ENCODE assay signal across 33 cellular contexts in genomic region chr1:5678759-5679158, GRCh38.
"Had no signal": no experiment of that assay in that cellular context is flagged by ENCODE, and none has a peak within 500 bp of the region (broad histone marks: within the 10 kb centered on the region; RNA-seq: fewer than 3 reads in every experiment).

No MANE protein-coding gene starts in this region.

- H3K9me3 ChIP-seq: ascending aorta had no signal

- H3K27me3 ChIP-seq: ascending aorta, cardiac muscle cell had no signal

- DNase-seq: activated B cell treated with CpG ODN at 0.5 μM for 24 hours; activated CD4-positive, alpha-beta memory T cell treated with anti-CD3 and anti-CD28 coated beads, Interleukin-2, amount 10 ng/mL, durations not matched to agents 7 days and 5 days; activated CD4-positive, alpha-beta T cell treated with anti-CD3 and anti-CD28 coated beads for 4 hours; activated CD4-positive, alpha-beta T cell treated with anti-CD3 and anti-CD28 coated beads, Interleukin-2, amount 10 ng/mL, durations not matched to agents 24 days and 14 days; activated CD4-positive, alpha-beta T cell treated with anti-CD3 and anti-CD28 coated beads, Interleukin-2, amount 50 U/mL, for 1 hour; activated CD4-positive, alpha-beta T cell treated with anti-CD3 and anti-CD28 coated beads, Interleukin-2, amount 50 U/mL, for 4 hours; activated CD4-positive, CD25-positive, alpha-beta regulatory T cell treated with anti-CD3 and anti-CD28 coated beads, Interleukin-2, amount 50 U/mL, for 72 hours; activated CD8-positive, alpha-beta memory T cell treated with anti-CD3 and anti-CD28 coated beads for 24 hours; activated CD8-positive, alpha-beta memory T cell treated with anti-CD3 and anti-CD28 coated beads, Interleukin-2, amount 10 ng/mL, durations not matched to agents 7 days and 5 days; activated CD8-positive, alpha-beta memory T cell treated with anti-CD3 and anti-CD28 coated beads, Interleukin-2, amount 50 U/mL, for 48 hours; activated CD8-positive, alpha-beta T cell treated with anti-CD3 and anti-CD28 coated beads, Interleukin-2, amount 10 ng/mL, durations not matched to agents 7 days and 5 days; activated effector memory CD4-positive, alpha-beta T cell treated with Interleukin-2 at 50 U/mL for 16 hours; activated gamma-delta T cell; activated naive CD4-positive, alpha-beta T cell treated with anti-CD3 and anti-CD28 coated beads, Interleukin-2, amount 10 ng/mL, durations not matched to agents 7 days and 5 days; activated naive CD4-positive, alpha-beta T cell treated with Interleukin-2 at 50 U/mL for 16 hours; activated naive CD8-positive, alpha-beta T cell treated with anti-CD3 and anti-CD28 coated beads, Interleukin-2, amount 10 ng/mL, durations not matched to agents 7 days and 5 days; activated naive CD8-positive, alpha-beta T cell treated with anti-CD3 and anti-CD28 coated beads, Interleukin-2, amount 50 U/mL, for 24 hours; activated T-cell treated with anti-CD3 and anti-CD28 coated beads, Interleukin-2, amount 50 U/mL, for 24 hours; activated T-cell treated with anti-CD3 and anti-CD28 coated beads, Interleukin-2, amount 50 U/mL, for 48 hours; amygdala; anterior cingulate cortex; caudate nucleus; T-helper 2 cell; T-helper 9 cell had no signal

- H3K4me1 Mint-ChIP-seq: activated B cell treated with CpG ODN at 0.5 μM for 24 hours; activated CD4-positive, alpha-beta memory T cell treated with anti-CD3 and anti-CD28 coated beads, Interleukin-2, amount 10 ng/mL, durations not matched to agents 7 days and 5 days; activated CD4-positive, alpha-beta T cell treated with anti-CD3 and anti-CD28 coated beads, Interleukin-2, amount 10 ng/mL, durations not matched to agents 24 days and 14 days; activated naive CD4-positive, alpha-beta T cell treated with anti-CD3 and anti-CD28 coated beads, Interleukin-2, amount 10 ng/mL, durations not matched to agents 7 days and 5 days; activated naive CD4-positive, alpha-beta T cell treated with anti-CD3 and anti-CD28 coated beads, Interleukin-2, amount 50 U/mL, for 24 hours; activated naive CD8-positive, alpha-beta T cell treated with anti-CD3 and anti-CD28 coated beads, Interleukin-2, amount 50 U/mL, for 24 hours had no signal

- H3K4me3 ChIP-seq: ascending aorta, cardiac muscle cell, coronary artery had no signal

- H3K36me3 Mint-ChIP-seq: activated naive CD4-positive, alpha-beta T cell treated with anti-CD3 and anti-CD28 coated beads, Interleukin-2, amount 10 ng/mL, durations not matched to agents 7 days and 5 days; activated naive CD8-positive, alpha-beta T cell treated with anti-CD3 and anti-CD28 coated beads, Interleukin-2, amount 10 ng/mL, durations not matched to agents 7 days and 5 days; brain had no signal

- H3K27ac ChIP-seq: ascending aorta, cardiac muscle cell, coronary artery, VCaP had no signal

- H3K27me3 Mint-ChIP-seq: activated CD4-positive, alpha-beta memory T cell treated with anti-CD3 and anti-CD28 coated beads, Interleukin-2, amount 10 ng/mL, durations not matched to agents 7 days and 5 days; activated CD4-positive, alpha-beta T cell treated with anti-CD3 and anti-CD28 coated beads, Interleukin-2, amount 10 ng/mL, durations not matched to agents 24 days and 14 days had no signal

- H3K36me3 ChIP-seq: ascending aorta, cardiac muscle cell had no signal

- H3K27ac Mint-ChIP-seq: activated B cell treated with CpG ODN at 0.5 μM for 24 hours; activated CD4-positive, alpha-beta memory T cell treated with anti-CD3 and anti-CD28 coated beads, Interleukin-2, amount 10 ng/mL, durations not matched to agents 7 days and 5 days; activated CD4-positive, alpha-beta T cell treated with anti-CD3 and anti-CD28 coated beads, Interleukin-2, amount 10 ng/mL, durations not matched to agents 24 days and 14 days; activated CD8-positive, alpha-beta memory T cell treated with anti-CD3 and anti-CD28 coated beads, Interleukin-2, amount 10 ng/mL, durations not matched to agents 7 days and 5 days; activated CD8-positive, alpha-beta T cell treated with anti-CD3 and anti-CD28 coated beads, Interleukin-2, amount 10 ng/mL, durations not matched to agents 7 days and 5 days; activated naive CD4-positive, alpha-beta T cell treated with anti-CD3 and anti-CD28 coated beads, Interleukin-2, amount 10 ng/mL, durations not matched to agents 7 days and 5 days; activated naive CD4-positive, alpha-beta T cell treated with anti-CD3 and anti-CD28 coated beads, Interleukin-2, amount 50 U/mL, for 24 hours; activated naive CD8-positive, alpha-beta T cell; activated naive CD8-positive, alpha-beta T cell treated with anti-CD3 and anti-CD28 coated beads, Interleukin-2, amount 10 ng/mL, durations not matched to agents 7 days and 5 days; activated naive CD8-positive, alpha-beta T cell treated with anti-CD3 and anti-CD28 coated beads, Interleukin-2, amount 50 U/mL, for 24 hours; activated T-cell treated with anti-CD3 and anti-CD28 coated beads, Interleukin-2, amount 50 U/mL, for 24 hours; activated T-helper 2 cell treated with anti-CD3 and anti-CD28 coated beads, Interferon-gamma antibody, Interleukin-2, Interleukin-4, amounts not matched to agents 10 μg/mL and 5 μg/mL and 100 μg/mL, durations not matched to agents 14 hours and 24 hours and 36 hours; brain; T-helper 2 cell treated with Interferon-gamma antibody and Interleukin-4, amounts not matched to agents 5 μg/mL and 100 μg/mL, for 36 hours had no signal

- ATAC-seq: activated CD8-positive, alpha-beta memory T cell treated with anti-CD3 and anti-CD28 coated beads, Interleukin-2, amount 10 ng/mL, durations not matched to agents 7 days and 5 days; activated CD8-positive, alpha-beta T cell treated with anti-CD3 and anti-CD28 coated beads, Interleukin-2, amount 10 ng/mL, durations not matched to agents 7 days and 5 days; activated naive CD8-positive, alpha-beta T cell treated with anti-CD3 and anti-CD28 coated beads, Interleukin-2, amount 50 U/mL, for 24 hours had no signal

- H3K4me1 ChIP-seq: ascending aorta had no signal

- H3K4me3 Mint-ChIP-seq: activated B cell treated with CpG ODN at 0.5 μM for 24 hours; activated CD4-positive, alpha-beta memory T cell treated with anti-CD3 and anti-CD28 coated beads, Interleukin-2, amount 10 ng/mL, durations not matched to agents 7 days and 5 days; activated CD4-positive, alpha-beta T cell treated with anti-CD3 and anti-CD28 coated beads, Interleukin-2, amount 10 ng/mL, durations not matched to agents 24 days and 14 days; activated CD8-positive, alpha-beta memory T cell treated with anti-CD3 and anti-CD28 coated beads, Interleukin-2, amount 10 ng/mL, durations not matched to agents 7 days and 5 days; activated CD8-positive, alpha-beta T cell treated with anti-CD3 and anti-CD28 coated beads, Interleukin-2, amount 10 ng/mL, durations not matched to agents 7 days and 5 days; activated naive CD4-positive, alpha-beta T cell treated with anti-CD3 and anti-CD28 coated beads, Interleukin-2, amount 10 ng/mL, durations not matched to agents 7 days and 5 days; activated naive CD4-positive, alpha-beta T cell treated with anti-CD3 and anti-CD28 coated beads, Interleukin-2, amount 50 U/mL, for 24 hours; activated naive CD8-positive, alpha-beta T cell; activated naive CD8-positive, alpha-beta T cell treated with anti-CD3 and anti-CD28 coated beads, Interleukin-2, amount 10 ng/mL, durations not matched to agents 7 days and 5 days; activated naive CD8-positive, alpha-beta T cell treated with anti-CD3 and anti-CD28 coated beads, Interleukin-2, amount 50 U/mL, for 24 hours; activated T-cell treated with anti-CD3 and anti-CD28 coated beads, Interleukin-2, amount 50 U/mL, for 24 hours; brain; T-helper 2 cell treated with Interferon-gamma antibody and Interleukin-4, amounts not matched to agents 5 μg/mL and 100 μg/mL, for 36 hours had no signal
